Comparison of ENCODE assay signal across 9 cellular contexts in genomic region chr20:64178925-64179324, GRCh38. TPM values are rescaled to one million over a fixed set of nuclear protein-coding genes. Genes with fewer than 3 reads are reported as not detected.
"Had no signal": no experiment of that assay in that cellular context is flagged by ENCODE, and none has a peak within 500 bp of the region (broad histone marks: within the 10 kb centered on the region; RNA-seq: fewer than 3 reads in every experiment).

No MANE protein-coding gene starts in this region.

RNA-seq across cellular contexts. Expression of gene MYT1, which starts 14.7 kb away (rescaled TPM):
- total RNA-seq: activated T-cell treated with anti-CD3 and anti-CD28 coated beads, Interleukin-2, amount 50 U/mL, for 4 hours; activated T-helper 1 cell treated with anti-CD3 and anti-CD28 coated beads, Interleukin-12 subunit alpha, Interleukin-12 subunit beta, Interleukin-2, Interleukin-4 antibody, amounts not matched to agents 30 ng/mL and 10 ng/mL and 1 ng/mL, durations not matched to agents 14 hours and 24 hours and 36 hours; activated T-helper 2 cell treated with anti-CD3 and anti-CD28 coated beads, Interferon-gamma antibody, Interleukin-2, Interleukin-4, amounts not matched to agents 10 μg/mL and 5 μg/mL and 100 μg/mL, durations not matched to agents 14 hours and 24 hours and 36 hours; aorta; ascending aorta; astrocyte; bronchial epithelial cell; cardiac septum; chondrocyte had no signal
- polyA plus RNA-seq: aorta had no signal
